ENCODE assay signal across 21 cellular contexts in genomic region chr2:18845854-18846253, GRCh38.
DNase-seq lines count a peak whose midpoint lies in the region; ATAC-seq, FAIRE-seq and TF ChIP-seq lines count a peak whose summit lies in the region.
"Had no signal": no experiment of that assay in that cellular context is flagged by ENCODE, and none has a peak within 500 bp of the region (broad histone marks: within the 10 kb centered on the region; RNA-seq: fewer than 3 reads in every experiment).

No MANE protein-coding gene starts in this region.

- DNase-seq in HepG2 (ENCODE audit: low spot score) (no peak), right lobe of liver (no peak), fibroblast of the aortic adventitia (ENCODE audit: low read depth) (peak; percentile 67), iris pigment epithelial cell (ENCODE audit: low read depth) (peak; percentile 7), caudate nucleus (lab: John Stamatoyannopoulos, UW) (no peak)
- DNase-seq: GDM1; KBM-7; NCI-H1092 treated with DMSO at 0.1 percent for 48 hours; NCI-H146; NCI-H2029; NCI-H2227 treated with DMSO at 0.1 percent for 48 hours; NCI-H510A; NCI-H774; NK-92 treated with Interleukin-12 subunit alpha and Interleukin-12 subunit beta, amount 100 ng/mL, for 24 hours had no signal

- H2AFZ ChIP-seq in HepG2 (ENCODE audit: low read length): no peak overlapping the region

- no peaks in the 10 kb centered on the region for H3K36me3 ChIP-seq in HepG2 (replicated peaks in 1 of 2; ENCODE audit: control insufficient read depth in 1 of 2, insufficient read depth in 2 of 2, low read length in 2 of 2)
- H3K36me3 ChIP-seq in right lobe of liver: no peaks in the 10 kb centered on the region
- H3K36me3 ChIP-seq: SJSA1 had no signal

- H3K79me2 ChIP-seq in HepG2 (ENCODE audit: insufficient read depth, low read length): no peaks in the 10 kb centered on the region

- TF ChIP-seq POLR2A in HepG2 (IDR thresholded peaks at IDR 0.05; ENCODE audit: insufficient read depth in 1 of 2, low read depth in 2 of 2, low read length in 2 of 2): no peak
- no peak for TF ChIP-seq POLR2A in right lobe of liver (IDR thresholded peaks at IDR 0.05)

- no peak for ATAC-seq in HepG2
- no peak for ATAC-seq in right lobe of liver
- no peak for ATAC-seq in GM18498 (IDR thresholded peaks at IDR 0.05; ENCODE audit: unreplicated experiment)
- no peak for ATAC-seq in GM21367 (IDR thresholded peaks at IDR 0.05; ENCODE audit: unreplicated experiment)
- no peak for ATAC-seq in GM18519 (IDR thresholded peaks at IDR 0.05; ENCODE audit: low FRiP score, unreplicated experiment)
- ATAC-seq: A549, Panc1 had no signal

- POLR2A ChIA-PET in HepG2 (lab: Yijun Ruan, JAX): no interaction called here

- no peak overlapping the region for H3K4me2 ChIP-seq in HepG2 (ENCODE audit: low read depth, low read length)
- H3K4me2 ChIP-seq: A549 had no signal

- no peaks in the 10 kb centered on the region for H3K27me3 ChIP-seq in HepG2 (ENCODE audit: control insufficient read depth in 1 of 2, insufficient read depth in 2 of 2, low read length in 2 of 2)
- no peaks in the 10 kb centered on the region for H3K27me3 ChIP-seq in right lobe of liver
- H3K27me3 ChIP-seq: SJSA1 had no signal

- H3K9me3 ChIP-seq in HepG2 (ENCODE audit: low read length) (no peaks in the 10 kb centered on the region), right lobe of liver (no peaks in the 10 kb centered on the region)
- H3K9me3 ChIP-seq: A549, SJSA1 had no signal

- no peak overlapping the region for H3K9ac ChIP-seq in HepG2 (ENCODE audit: insufficient read depth, low read depth, low read length)

- intact Hi-C loops in HepG2 (cut with micrococcal nuclease; ENCODE audit: unreplicated experiment) (no loop called here), right lobe of liver (cut with DNase I) (no loop called here)

- CTCF ChIA-PET in HepG2 (lab: Yijun Ruan, JAX; ENCODE audit: low intra/inter-chr PET ratio, low total read pairs): no interaction called here

- TF ChIP-seq CTCF in HepG2 (CRISPR knock-in tag; IDR thresholded peaks at IDR 0.05) (no peak), right lobe of liver (IDR thresholded peaks at IDR 0.05) (no peak), fibroblast of the aortic adventitia (IDR thresholded peaks at IDR 0.05; ENCODE audit: insufficient read depth, low read length) (no peak)

- H3K27ac ChIP-seq in HepG2 (ENCODE audit: extremely low read length, insufficient read depth, low read length) (no peak overlapping the region), right lobe of liver (no peak overlapping the region), caudate nucleus (ENCODE audit: low read depth, low read length) (no peak overlapping the region)
- H3K27ac ChIP-seq: A549, SJSA1 had no signal

- H3K4me1 ChIP-seq in HepG2 (ENCODE audit: insufficient read depth, low read length) (peaks cover 21% of the 10 kb centered on the region), right lobe of liver (no peaks in the 10 kb centered on the region)
- H3K4me1 ChIP-seq: A549, SJSA1 had no signal

- FAIRE-seq in HepG2 (lab: Jason Lieb, UNC): no peak
- FAIRE-seq: A549, GM19239 had no signal

- in situ Hi-C loops in HepG2 (cut with HindIII; ENCODE audit: extremely low pct_ligation_motif_present, low pct_unique_long_range_greater_than_20kb): no loop called here

- 68% methylated on average over 1 of the region's 1 CpG for WGBS in HepG2 (ENCODE audit: low lambda C conversion rate)
- 88% methylated on average over 1 of the region's 1 CpG for WGBS in right lobe of liver (ENCODE audit: insufficient coverage, low coverage, low lambda C conversion rate, missing lambda C conversion rate)

- H3K4me3 ChIP-seq in HepG2 (replicated peaks in 1 of 3; ENCODE audit: insufficient read depth in 1 of 3, low read depth in 2 of 3, low read length in 3 of 3) (no peak overlapping the region), right lobe of liver (no peak overlapping the region), fibroblast of the aortic adventitia (ENCODE audit: low read depth, low read length) (no peak overlapping the region)
- H3K4me3 ChIP-seq: A549, SJSA1 had no signal

- TF ChIP-seq RAD21 in HepG2 (CRISPR knock-in tag; IDR thresholded peaks at IDR 0.05): no peak

- no peak for TF ChIP-seq EP300 in HepG2 (IDR thresholded peaks at IDR 0.05; ENCODE audit: low read depth in 2 of 2, low read length in 2 of 2)
- TF ChIP-seq EP300 in HepG2 (CRISPR knock-in tag; IDR thresholded peaks at IDR 0.05; ENCODE audit: borderline replicate concordance): no peak

- BruUV-seq in HepG2 (replicated peaks; lab: Mats Ljungman, UMichigan): no TSS peak

- H4K20me1 ChIP-seq in HepG2 (ENCODE audit: insufficient read depth, low read length): no peaks in the 10 kb centered on the region

TF ChIP-seq in HepG2, 621 proteins besides CTCF, POLR2A, EP300 and RAD21:
- TF ChIP-seq CEBPB (IDR thresholded peaks at IDR 0.05; ENCODE audit: borderline replicate concordance, low read depth, low read length) (peak; percentile 74; the same call in 1 of the 2 replicates), TBX2 (CRISPR knock-in tag; IDR thresholded peaks at IDR 0.05; ENCODE audit: borderline replicate concordance) (no peak), ATF7 (IDR thresholded peaks at IDR 0.05) (peak; percentile 54; the same call in 1 of the 2 replicates), ATF7 (CRISPR knock-in tag; IDR thresholded peaks at IDR 0.05) (no peak), ZNF451 (CRISPR knock-in tag; IDR thresholded peaks at IDR 0.05) (no peak)

Comparison
In these comparisons a context has a peak if more than half of its experiments do, and no peak if none do; other contexts are left out.
1. DNase-seq: peak in fibroblast of the aortic adventitia (single experiment) and iris pigment epithelial cell (single experiment); none in HepG2 (single experiment), right lobe of liver (0 of 3) and caudate nucleus (0 of 61).